ENCODE assay signal across 1 cellular context in the genomic region with DNA sequence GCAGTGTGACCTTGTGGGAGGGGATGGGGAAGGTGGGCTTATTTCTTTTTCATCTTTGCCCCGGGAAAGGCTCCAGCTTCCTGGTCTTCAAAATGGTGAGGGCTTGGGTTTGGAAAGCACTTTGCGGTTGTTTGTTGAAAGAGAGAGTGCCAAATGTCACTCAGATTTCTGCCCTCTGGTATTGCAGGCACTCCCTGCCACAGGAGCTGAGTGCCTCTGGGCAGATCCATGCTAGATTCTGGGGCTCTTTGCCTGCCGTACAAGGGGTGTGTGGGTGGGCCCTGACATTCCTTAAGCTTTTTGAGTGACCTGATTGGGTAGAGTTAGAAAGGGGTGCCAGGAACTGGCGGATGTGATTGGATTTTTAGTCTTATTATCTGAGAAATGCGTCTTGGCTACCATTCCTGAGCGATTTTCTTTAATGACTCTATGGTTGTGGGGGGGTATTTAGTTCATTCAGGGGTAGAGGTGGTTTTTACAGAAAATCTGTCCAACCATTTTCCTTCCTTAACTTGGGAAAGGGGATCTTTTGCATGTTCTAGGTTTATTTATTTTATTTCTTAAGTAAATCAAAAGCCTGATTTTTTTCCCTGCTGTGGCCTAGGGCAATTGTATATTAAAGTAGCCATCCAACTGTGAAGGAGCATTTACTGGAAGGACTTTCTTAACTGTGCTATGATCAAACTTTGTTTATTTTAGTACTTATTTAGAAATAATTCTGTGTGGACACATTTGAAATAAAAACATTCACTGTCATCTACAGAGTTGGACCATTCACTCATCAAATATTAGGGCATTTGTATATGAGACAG.
A peak's percentile ranks its signal among the peaks of the same experiment; 100 is the strongest.
TF ChIP-seq lines count a peak whose summit lies in the region.

No MANE protein-coding gene starts in this region.

TF ChIP-seq in GM23338, 12 proteins besides CTCF, POLR2A, EP300 and RAD21:
- TF ChIP-seq, protein P1, sequence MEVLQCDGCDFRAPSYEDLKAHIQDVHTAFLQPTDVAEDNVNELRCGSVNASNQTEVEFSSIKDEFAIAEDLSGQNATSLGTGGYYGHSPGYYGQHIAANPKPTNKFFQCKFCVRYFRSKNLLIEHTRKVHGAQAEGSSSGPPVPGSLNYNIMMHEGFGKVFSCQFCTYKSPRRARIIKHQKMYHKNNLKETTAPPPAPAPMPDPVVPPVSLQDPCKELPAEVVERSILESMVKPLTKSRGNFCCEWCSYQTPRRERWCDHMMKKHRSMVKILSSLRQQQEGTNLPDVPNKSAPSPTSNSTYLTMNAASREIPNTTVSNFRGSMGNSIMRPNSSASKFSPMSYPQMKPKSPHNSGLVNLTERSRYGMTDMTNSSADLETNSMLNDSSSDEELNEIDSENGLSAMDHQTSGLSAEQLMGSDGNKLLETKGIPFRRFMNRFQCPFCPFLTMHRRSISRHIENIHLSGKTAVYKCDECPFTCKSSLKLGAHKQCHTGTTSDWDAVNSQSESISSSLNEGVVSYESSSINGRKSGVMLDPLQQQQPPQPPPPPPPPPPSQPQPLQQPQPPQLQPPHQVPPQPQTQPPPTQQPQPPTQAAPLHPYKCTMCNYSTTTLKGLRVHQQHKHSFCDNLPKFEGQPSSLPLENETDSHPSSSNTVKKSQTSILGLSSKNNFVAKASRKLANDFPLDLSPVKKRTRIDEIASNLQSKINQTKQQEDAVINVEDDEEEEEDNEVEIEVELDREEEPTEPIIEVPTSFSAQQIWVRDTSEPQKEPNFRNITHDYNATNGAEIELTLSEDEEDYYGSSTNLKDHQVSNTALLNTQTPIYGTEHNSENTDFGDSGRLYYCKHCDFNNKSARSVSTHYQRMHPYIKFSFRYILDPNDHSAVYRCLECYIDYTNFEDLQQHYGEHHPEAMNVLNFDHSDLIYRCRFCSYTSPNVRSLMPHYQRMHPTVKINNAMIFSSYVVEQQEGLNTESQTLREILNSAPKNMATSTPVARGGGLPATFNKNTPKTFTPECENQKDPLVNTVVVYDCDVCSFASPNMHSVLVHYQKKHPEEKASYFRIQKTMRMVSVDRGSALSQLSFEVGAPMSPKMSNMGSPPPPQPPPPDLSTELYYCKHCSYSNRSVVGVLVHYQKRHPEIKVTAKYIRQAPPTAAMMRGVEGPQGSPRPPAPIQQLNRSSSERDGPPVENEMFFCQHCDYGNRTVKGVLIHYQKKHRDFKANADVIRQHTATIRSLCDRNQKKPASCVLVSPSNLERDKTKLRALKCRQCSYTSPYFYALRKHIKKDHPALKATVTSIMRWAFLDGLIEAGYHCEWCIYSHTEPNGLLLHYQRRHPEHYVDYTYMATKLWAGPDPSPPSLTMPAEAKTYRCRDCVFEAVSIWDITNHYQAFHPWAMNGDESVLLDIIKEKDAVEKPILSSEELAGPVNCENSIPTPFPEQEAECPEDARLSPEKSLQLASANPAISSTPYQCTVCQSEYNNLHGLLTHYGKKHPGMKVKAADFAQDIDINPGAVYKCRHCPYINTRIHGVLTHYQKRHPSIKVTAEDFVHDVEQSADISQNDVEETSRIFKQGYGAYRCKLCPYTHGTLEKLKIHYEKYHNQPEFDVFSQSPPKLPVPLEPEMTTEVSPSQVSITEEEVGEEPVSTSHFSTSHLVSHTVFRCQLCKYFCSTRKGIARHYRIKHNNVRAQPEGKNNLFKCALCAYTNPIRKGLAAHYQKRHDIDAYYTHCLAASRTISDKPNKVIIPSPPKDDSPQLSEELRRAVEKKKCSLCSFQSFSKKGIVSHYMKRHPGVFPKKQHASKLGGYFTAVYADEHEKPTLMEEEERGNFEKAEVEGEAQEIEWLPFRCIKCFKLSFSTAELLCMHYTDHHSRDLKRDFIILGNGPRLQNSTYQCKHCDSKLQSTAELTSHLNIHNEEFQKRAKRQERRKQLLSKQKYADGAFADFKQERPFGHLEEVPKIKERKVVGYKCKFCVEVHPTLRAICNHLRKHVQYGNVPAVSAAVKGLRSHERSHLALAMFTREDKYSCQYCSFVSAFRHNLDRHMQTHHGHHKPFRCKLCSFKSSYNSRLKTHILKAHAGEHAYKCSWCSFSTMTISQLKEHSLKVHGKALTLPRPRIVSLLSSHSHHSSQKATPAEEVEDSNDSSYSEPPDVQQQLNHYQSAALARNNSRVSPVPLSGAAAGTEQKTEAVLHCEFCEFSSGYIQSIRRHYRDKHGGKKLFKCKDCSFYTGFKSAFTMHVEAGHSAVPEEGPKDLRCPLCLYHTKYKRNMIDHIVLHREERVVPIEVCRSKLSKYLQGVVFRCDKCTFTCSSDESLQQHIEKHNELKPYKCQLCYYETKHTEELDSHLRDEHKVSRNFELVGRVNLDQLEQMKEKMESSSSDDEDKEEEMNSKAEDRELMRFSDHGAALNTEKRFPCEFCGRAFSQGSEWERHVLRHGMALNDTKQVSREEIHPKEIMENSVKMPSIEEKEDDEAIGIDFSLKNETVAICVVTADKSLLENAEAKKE (CRISPR knock-in tag; IDR thresholded peaks at IDR 0.05), result no peak
- TF ChIP-seq NANOG (IDR thresholded peaks at IDR 0.05; ENCODE audit: borderline replicate concordance) (no peak), POLR2AphosphoS5 (IDR thresholded peaks at IDR 0.05; ENCODE audit: low read depth) (0 out of 2 replicates have a peak, but pooled peaks have one; percentile 27), EZH2 (IDR thresholded peaks at IDR 0.05; ENCODE audit: low read depth, unreplicated experiment) (no peak)
- TF ChIP-seq, protein P2, sequence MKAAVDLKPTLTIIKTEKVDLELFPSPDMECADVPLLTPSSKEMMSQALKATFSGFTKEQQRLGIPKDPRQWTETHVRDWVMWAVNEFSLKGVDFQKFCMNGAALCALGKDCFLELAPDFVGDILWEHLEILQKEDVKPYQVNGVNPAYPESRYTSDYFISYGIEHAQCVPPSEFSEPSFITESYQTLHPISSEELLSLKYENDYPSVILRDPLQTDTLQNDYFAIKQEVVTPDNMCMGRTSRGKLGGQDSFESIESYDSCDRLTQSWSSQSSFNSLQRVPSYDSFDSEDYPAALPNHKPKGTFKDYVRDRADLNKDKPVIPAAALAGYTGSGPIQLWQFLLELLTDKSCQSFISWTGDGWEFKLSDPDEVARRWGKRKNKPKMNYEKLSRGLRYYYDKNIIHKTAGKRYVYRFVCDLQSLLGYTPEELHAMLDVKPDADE (IDR thresholded peaks at IDR 0.05), result no peak
TF ChIP-seq in GM23338: peak in this region for 1.
